Comparison of ENCODE assay signal across 8 cellular contexts in genomic region chr1:10510520-10511493, GRCh38. TPM values are rescaled to one million over a fixed set of nuclear protein-coding genes. Genes with fewer than 3 reads are reported as not detected.
DNase-seq lines count a peak whose midpoint lies in the region; ATAC-seq and TF ChIP-seq lines count a peak whose summit lies in the region.

No MANE protein-coding gene starts in this region.

- no peaks in the 10 kb centered on the region for H3K36me3 Mint-ChIP-seq in activated naive CD8-positive, alpha-beta T cell treated with anti-CD3 and anti-CD28 coated beads for 36 hours

- no peaks in the 10 kb centered on the region for H3K27me3 Mint-ChIP-seq in activated naive CD8-positive, alpha-beta T cell treated with anti-CD3 and anti-CD28 coated beads for 36 hours

- peak overlapping the region; percentile 91 for H3K27ac Mint-ChIP-seq in activated naive CD8-positive, alpha-beta T cell treated with anti-CD3 and anti-CD28 coated beads for 36 hours

- peaks cover 67% of the 10 kb centered on the region for H3K4me1 Mint-ChIP-seq in activated naive CD8-positive, alpha-beta T cell treated with anti-CD3 and anti-CD28 coated beads for 36 hours

- H3K4me3 Mint-ChIP-seq in activated naive CD8-positive, alpha-beta T cell treated with anti-CD3 and anti-CD28 coated beads for 36 hours, result peak overlapping the region; percentile 40

- no peaks in the 10 kb centered on the region for H3K27me3 ChIP-seq in lung (ENCODE audit: control insufficient read depth, insufficient read depth)

- H3K36me3 ChIP-seq in lung (ENCODE audit: control insufficient read depth in 2 of 2, insufficient read depth in 2 of 2, low read length in 2 of 2), result no peaks in the 10 kb centered on the region

- WGBS in lung, 2 donors, result 23 to 25% methylated on average over 12 of the region's 12 CpGs

- ATAC-seq in GM19025 (IDR thresholded peaks at IDR 0.05; ENCODE audit: low read depth, unreplicated experiment) (peak; percentile 77), HG03342 (IDR thresholded peaks at IDR 0.05; ENCODE audit: unreplicated experiment) (peak; percentile 83), lung (ENCODE audit: insufficient read depth, low FRiP score) (peak; percentile 63)

- no peak overlapping the region for H3K4me3 ChIP-seq in lung

- peaks cover 13 to 20% of the 10 kb centered on the region in 2 donors for H3K4me1 ChIP-seq in lung (ENCODE audit: control insufficient read depth in 2 of 2, insufficient read depth in 2 of 2, low read length in 2 of 2)

- DNase-seq in AG09319 (ENCODE audit: extremely low read depth, low read depth) (peak; percentile 31), T follicular helper cell (ENCODE audit: low read depth) (peak; percentile 62), lung (ENCODE audit: low spot score) (peak; percentile 45), medulla oblongata (ENCODE audit: extremely low spot score) (no peak)
- DNase-seq in activated naive CD8-positive, alpha-beta T cell treated with anti-CD3 and anti-CD28 coated beads for 36 hours, result peak; percentile 86
- DNase-seq in stimulated activated CD8-positive, alpha-beta memory T cell treated with anti-CD3 and anti-CD28 coated beads, Interleukin-7, amount 100 ng/mL, for 4 hours (ENCODE audit: low read depth in 2 of 2), result peak; percentile 72 to 81

- H3K9me3 ChIP-seq in lung (ENCODE audit: control insufficient read depth in 2 of 2, insufficient read depth in 1 of 2, low read length in 1 of 2), result no peaks in the 10 kb centered on the region

- H3K9me3 Mint-ChIP-seq in activated naive CD8-positive, alpha-beta T cell treated with anti-CD3 and anti-CD28 coated beads for 36 hours, result no peaks in the 10 kb centered on the region

- peak overlapping the region in 1 of 2 donors; percentile 87 for H3K27ac ChIP-seq in lung (ENCODE audit: low read depth in 1 of 2, low read length in 1 of 2)

- no peak for TF ChIP-seq CTCF in AG09319 (IDR thresholded peaks at IDR 0.05; ENCODE audit: low read depth, low read length)
- TF ChIP-seq CTCF in lung (IDR thresholded peaks at IDR 0.05; ENCODE audit: control extremely low read depth, extremely low read depth), result no peak

RNA-seq across cellular contexts. Expression of gene PEX14, which starts 36.1 kb away (rescaled TPM):
- 10 to 100 TPM; 19.1 to 19.6 TPM for total RNA-seq in activated naive CD8-positive, alpha-beta T cell treated with anti-CD3 and anti-CD28 coated beads for 36 hours
- total RNA-seq in lung, result 10 to 100 TPM; 18.2 to 23.4 TPM
- polyA plus RNA-seq in lung, result 10 to 100 TPM; 18.1 to 29.2 TPM

RNA-seq across cellular contexts. Expression of gene DFFA, which starts 38.5 kb away (rescaled TPM):
- 100 to 1,000 TPM; 102 to 103 TPM for total RNA-seq in activated naive CD8-positive, alpha-beta T cell treated with anti-CD3 and anti-CD28 coated beads for 36 hours
- 10 to 100 TPM; 32.2 to 37.4 TPM for total RNA-seq in lung
- polyA plus RNA-seq in lung, result 10 to 100 TPM; 13.8 to 21.9 TPM
